In genomic region chr3:146162561-146162960, GRCh38 we compare ENCODE assay signal across 14 cellular contexts. TPM values are rescaled to one million over a fixed set of nuclear protein-coding genes. Genes with fewer than 3 reads are reported as not detected.
DNase-seq lines count a peak whose midpoint lies in the region; ATAC-seq, FAIRE-seq and TF ChIP-seq lines count a peak whose summit lies in the region.
"Had no signal": no experiment of that assay in that cellular context is flagged by ENCODE, and none has a peak within 500 bp of the region (broad histone marks: within the 10 kb centered on the region; RNA-seq: fewer than 3 reads in every experiment).

No MANE protein-coding gene starts in this region.

- H3K27me3 Mint-ChIP-seq in HFFc6 (ENCODE audit: insufficient read depth) (no peaks in the 10 kb centered on the region; the same call in none of the 2 replicates), astrocyte (ENCODE audit: low read depth, unreplicated experiment) (no peaks in the 10 kb centered on the region)

- H2AFZ ChIP-seq in astrocyte (ENCODE audit: low read depth, low read length) (no peak overlapping the region), HepG2 (ENCODE audit: low read length) (no peak overlapping the region)

- H3K9me3 Mint-ChIP-seq in HFFc6 (no peaks in the 10 kb centered on the region), astrocyte (ENCODE audit: unreplicated experiment) (no peaks in the 10 kb centered on the region)
- H3K9me3 Mint-ChIP-seq: activated naive CD4-positive, alpha-beta T cell treated with anti-CD3 and anti-CD28 coated beads for 36 hours had no signal

- TF ChIP-seq EP300 in HepG2 (IDR thresholded peaks at IDR 0.05; ENCODE audit: low read depth in 2 of 2, low read length in 2 of 2) (no peak), HepG2 (CRISPR knock-in tag; IDR thresholded peaks at IDR 0.05; ENCODE audit: borderline replicate concordance) (no peak), stomach (IDR thresholded peaks at IDR 0.05) (no peak)

- H3K4me1 Mint-ChIP-seq in HFFc6 (ENCODE audit: low read depth), result peaks cover 79% of the 10 kb centered on the region
- peaks cover 30% of the 10 kb centered on the region for H3K4me1 Mint-ChIP-seq in astrocyte (ENCODE audit: low read depth, unreplicated experiment)

- peak; percentile 26 for FAIRE-seq in astrocyte (lab: Jason Lieb, UNC)
- no peak for FAIRE-seq in HepG2 (lab: Jason Lieb, UNC)

- no peaks in the 10 kb centered on the region for H3K27me3 ChIP-seq in astrocyte (ENCODE audit: insufficient read depth, low read length)
- H3K27me3 ChIP-seq in HepG2 (ENCODE audit: control insufficient read depth in 1 of 2, insufficient read depth in 2 of 2, low read length in 2 of 2), result no peaks in the 10 kb centered on the region; a peak in 1 of 5 replicates
- peaks cover 0 to 13% (median 9%) of the 10 kb centered on the region in 3 donors for H3K27me3 ChIP-seq in stomach
- H3K27me3 ChIP-seq: suprapubic skin had no signal

- in situ Hi-C loops in HepG2 (cut with HindIII; ENCODE audit: extremely low pct_ligation_motif_present, low pct_unique_long_range_greater_than_20kb), result loop anchor here (10.0 kb wide), 1 partner anchor 98 kb away; no protein-coding TSS in a partner anchor

- CTCF ChIA-PET in HepG2 (lab: Yijun Ruan, JAX; ENCODE audit: low intra/inter-chr PET ratio, low total read pairs), result no interaction called here

- no peak for TF ChIP-seq CTCF in HFFc6 (IDR thresholded peaks at IDR 0.05)
- no peak for TF ChIP-seq CTCF in astrocyte (IDR thresholded peaks at IDR 0.05; ENCODE audit: insufficient read depth, low read depth, low read length)
- no peak for TF ChIP-seq CTCF in HepG2 (CRISPR knock-in tag; IDR thresholded peaks at IDR 0.05)
- TF ChIP-seq CTCF in stomach (IDR thresholded peaks at IDR 0.05), result no peak

- H3K79me2 ChIP-seq in astrocyte (ENCODE audit: insufficient read depth, low read length), result peaks cover 48% of the 10 kb centered on the region
- H3K79me2 ChIP-seq in HepG2 (ENCODE audit: insufficient read depth, low read length), result peaks cover 39% of the 10 kb centered on the region

- H3K36me3 Mint-ChIP-seq in HFFc6 (ENCODE audit: low read depth) (peaks cover 10% of the 10 kb centered on the region; the same call in 1 of the 2 replicates), astrocyte (ENCODE audit: low read depth, unreplicated experiment) (no peaks in the 10 kb centered on the region)
- H3K36me3 Mint-ChIP-seq: CD4-positive, alpha-beta memory T cell had no signal

- WGBS in HepG2 (ENCODE audit: low lambda C conversion rate), result 43% methylated on average over 2 of the region's 2 CpGs
- 74 to 93% (median 85%) methylated on average over 2 of the region's 2 CpGs for WGBS in stomach, 5 donors

- H3K27ac ChIP-seq in astrocyte (ENCODE audit: low read depth, low read length) (peak overlapping the region; percentile 87), HepG2 (ENCODE audit: extremely low read length, insufficient read depth, low read length) (peak overlapping the region; percentile 28), stomach (peak overlapping the region; percentile 31 to 96 (median 95))

- peak overlapping the region; percentile 92 for H3K27ac Mint-ChIP-seq in HFFc6
- H3K27ac Mint-ChIP-seq in astrocyte (ENCODE audit: unreplicated experiment), result no peak overlapping the region
- H3K27ac Mint-ChIP-seq: activated naive CD4-positive, alpha-beta T cell treated with anti-CD3 and anti-CD28 coated beads for 36 hours had no signal

- H3K9me3 ChIP-seq in astrocyte (ENCODE audit: insufficient read depth, low read depth, low read length) (no peaks in the 10 kb centered on the region), HepG2 (ENCODE audit: low read length) (no peaks in the 10 kb centered on the region), stomach (no peaks in the 10 kb centered on the region)
- H3K9me3 ChIP-seq: suprapubic skin had no signal

- no peaks in the 10 kb centered on the region for H3K36me3 ChIP-seq in astrocyte (ENCODE audit: insufficient read depth, low read length)
- H3K36me3 ChIP-seq in HepG2 (replicated peaks in 1 of 2; ENCODE audit: control insufficient read depth in 1 of 2, insufficient read depth in 2 of 2, low read length in 2 of 2), result no peaks in the 10 kb centered on the region; a peak in 1 of 5 replicates
- no peaks in the 10 kb centered on the region for H3K36me3 ChIP-seq in stomach
- H3K36me3 ChIP-seq: suprapubic skin had no signal

- no peak for TF ChIP-seq RAD21 in HepG2 (CRISPR knock-in tag; IDR thresholded peaks at IDR 0.05)

- TF ChIP-seq POLR2A in HepG2 (IDR thresholded peaks at IDR 0.05; ENCODE audit: insufficient read depth in 1 of 2, low read depth in 2 of 2, low read length in 2 of 2) (no peak), stomach (IDR thresholded peaks at IDR 0.05) (no peak)

- H3K4me3 Mint-ChIP-seq in HFFc6, result peak overlapping the region; percentile 96
- no peak overlapping the region for H3K4me3 Mint-ChIP-seq in astrocyte (ENCODE audit: unreplicated experiment)
- H3K4me3 Mint-ChIP-seq: activated naive CD4-positive, alpha-beta T cell treated with anti-CD3 and anti-CD28 coated beads for 36 hours had no signal

- DNase-seq in HFFc6, result no peak
- no peak for DNase-seq in astrocyte (ENCODE audit: low read depth)
- no peak for DNase-seq in HepG2 (ENCODE audit: low spot score)
- no peak for DNase-seq in stomach
- DNase-seq in NCI-H1092 (lab: John Stamatoyannopoulos, UW), result no peak
- DNase-seq in OCI-M2 (lab: John Stamatoyannopoulos, UW; ENCODE audit: unreplicated experiment), result no peak
- DNase-seq: activated naive CD4-positive, alpha-beta T cell treated with anti-CD3 and anti-CD28 coated beads for 36 hours; CD4-positive, alpha-beta memory T cell; cerebellar nuclear complex; NCI-H1105 had no signal

- peak overlapping the region; percentile 93 for H3K9ac ChIP-seq in astrocyte (ENCODE audit: low read length)
- no peak overlapping the region for H3K9ac ChIP-seq in HepG2 (ENCODE audit: insufficient read depth, low read depth, low read length)

- H3K4me1 ChIP-seq in astrocyte (ENCODE audit: insufficient read depth, low read length) (peaks cover 52% of the 10 kb centered on the region), HepG2 (ENCODE audit: insufficient read depth, low read length) (peaks cover 60% of the 10 kb centered on the region), stomach (peaks cover 25 to 73% (median 42%) of the 10 kb centered on the region in 4 donors)

- H3K4me3 ChIP-seq in astrocyte (ENCODE audit: insufficient read depth, low read depth, low read length), result no peak overlapping the region
- peak overlapping the region in 1 of 3 experiments; percentile 94; a peak in 1 of 6 replicates for H3K4me3 ChIP-seq in HepG2 (replicated peaks in 1 of 3; ENCODE audit: insufficient read depth in 1 of 3, low read depth in 2 of 3, low read length in 3 of 3)
- no peak overlapping the region for H3K4me3 ChIP-seq in stomach

- BruUV-seq in HepG2 (replicated peaks; lab: Mats Ljungman, UMichigan), result no TSS peak

- ATAC-seq in HepG2 (no peak), HG02970 (IDR thresholded peaks at IDR 0.05; ENCODE audit: low FRiP score, unreplicated experiment) (no peak), GM21390 (IDR thresholded peaks at IDR 0.05; ENCODE audit: unreplicated experiment) (no peak)
- ATAC-seq: right cardiac atrium had no signal

- H4K20me1 ChIP-seq in astrocyte (ENCODE audit: insufficient read depth, low read length) (peaks cover 26% of the 10 kb centered on the region), HepG2 (ENCODE audit: insufficient read depth, low read length) (peaks cover 31% of the 10 kb centered on the region)

- intact Hi-C loops in HepG2 (cut with micrococcal nuclease; ENCODE audit: unreplicated experiment), result loop anchor here (5.0 kb wide), 1 partner anchor 35 kb away; no protein-coding TSS in a partner anchor
- intact Hi-C loops in stomach (cut with DNase I; ENCODE audit: low total_unique reads), result no loop called here

- H3K4me2 ChIP-seq in astrocyte (ENCODE audit: low read length) (peak overlapping the region; percentile 94), HepG2 (ENCODE audit: low read depth, low read length) (peak overlapping the region; percentile 98)

- POLR2A ChIA-PET in HepG2 (lab: Yijun Ruan, JAX), result no interaction called here

TF ChIP-seq in HepG2, 621 proteins besides CTCF, POLR2A, EP300 and RAD21 (continues in another document):
- TF ChIP-seq FOXA1 (IDR thresholded peaks at IDR 0.05) (no peak), FOXA1 (CRISPR knock-in tag; IDR thresholded peaks at IDR 0.05) (peak; percentile 28; the same call in 1 of the 2 replicates), POGZ (CRISPR knock-in tag; IDR thresholded peaks at IDR 0.05) (0 out of 2 replicates have a peak, but pooled peaks have one; percentile 27)

RNA-seq across cellular contexts. Expression of gene PLOD2, which starts 1.6 kb away (rescaled TPM):
- 100 to 1,000 TPM; 181 to 358 (median 200) TPM for total RNA-seq in HFFc6 (2021; fragmentation: NEBNext Ultra II Directional; extraction: Animal tissue kit (Norgen Biotek cat#: 25700))
- total RNA-seq in astrocyte, result 117 and 151 TPM in 2 replicates
- 65.4 and 107 TPM in 2 replicates for total RNA-seq in HepG2 (2016; rRNA removed; fragmentation: Illumina TruSeq; extraction: Trizol)
- 55.1 and 56.4 TPM in 2 replicates for total RNA-seq in HepG2 (2016; cell fraction: cytosol; rRNA removed; fragmentation: Illumina TruSeq; extraction: Trizol; ENCODE audit: low read depth)
- total RNA-seq in HepG2 (2016; cell fraction: insoluble cytoplasmic fraction; rRNA removed; fragmentation: Illumina TruSeq; extraction: Trizol), result 58.2 and 109 TPM in 2 replicates
- 31.2 and 40.2 TPM in 2 replicates for total RNA-seq in HepG2 (2016; cell fraction: membrane; rRNA removed; fragmentation: Illumina TruSeq; extraction: Trizol)
- total RNA-seq in HepG2 (2016; cell fraction: nucleus; rRNA removed; fragmentation: Illumina TruSeq; extraction: Trizol), result 140 and 154 TPM in 2 replicates
- polyA plus RNA-seq in HepG2 (2011; rRNA removed), result 117 and 161 TPM in 2 replicates
- 48.7 and 83.1 TPM in 2 replicates for polyA plus RNA-seq in HepG2 (2011; cell fraction: cytosol; rRNA removed)
- 63.2 and 66.3 TPM in 2 replicates for polyA plus RNA-seq in HepG2 (2011; cell fraction: nucleus; rRNA removed)
- 380 and 471 TPM in 2 replicates for polyA plus RNA-seq in HepG2 (2012)
- 4.4 and 5.3 TPM in 2 replicates for polyA plus RNA-seq in HepG2 (2016; cell fraction: cytosol; fragmentation: Illumina TruSeq; extraction: Trizol; ENCODE audit: low read depth)
- polyA plus RNA-seq in HepG2 (2016; cell fraction: insoluble cytoplasmic fraction; fragmentation: Illumina TruSeq; extraction: Trizol; ENCODE audit: low read depth), result 50.2 and 53.0 TPM in 2 replicates
- 12.8 and 17.0 TPM in 2 replicates for polyA plus RNA-seq in HepG2 (2016; cell fraction: membrane; fragmentation: Illumina TruSeq; extraction: Trizol; ENCODE audit: low read depth)
- 140 and 144 TPM in 2 replicates for polyA plus RNA-seq in HepG2 (2016; cell fraction: nucleus; fragmentation: Illumina TruSeq; extraction: Trizol; ENCODE audit: insufficient read depth, low read depth)
- polyA minus RNA-seq in HepG2 (2011; rRNA and poly(A)+ RNA removed; ENCODE audit: low replicate concordance), result 4.7 and 59.2 TPM in 2 replicates
- polyA minus RNA-seq in HepG2 (2011; cell fraction: cytosol; rRNA and poly(A)+ RNA removed), result 147 and 173 TPM in 2 replicates
- 370 and 469 TPM in 2 replicates for polyA minus RNA-seq in HepG2 (2011; cell fraction: nucleus; rRNA and poly(A)+ RNA removed)
- total RNA-seq in stomach, result 10 to 100 TPM; 24.5 to 99.5 (median 57.8) TPM
- polyA plus RNA-seq in stomach, result 10 to 100 TPM; 18.1 to 37.0 (median 20.3) TPM
- total RNA-seq: CD4-positive, alpha-beta memory T cell had no signal
- polyA plus RNA-seq: CD4-positive, alpha-beta memory T cell had no signal

Comparison
In these comparisons a context has a peak if more than half of its experiments do, and no peak if none do; other contexts are left out.
1. H3K27ac ChIP-seq: peak in every context shown above with its lines; median percentile 95 in stomach; 87 in astrocyte; 28 in HepG2.